In genomic region chr1:6784560-6785317, GRCh38 we compare ENCODE assay signal across 8 cellular contexts. TPM values are rescaled to one million over a fixed set of nuclear protein-coding genes. Genes with fewer than 3 reads are reported as not detected.
DNase-seq lines count a peak whose midpoint lies in the region; ATAC-seq and TF ChIP-seq lines count a peak whose summit lies in the region.

No MANE protein-coding gene starts in this region.

- TF ChIP-seq CTCF in left ventricle myocardium inferior (IDR thresholded peaks at IDR 0.05; ENCODE audit: borderline replicate concordance): peak; percentile 3
- no peak for TF ChIP-seq CTCF in upper lobe of right lung (IDR thresholded peaks at IDR 0.05)

- intact Hi-C loops in left ventricle myocardium inferior (cut with micrococcal nuclease): no loop called here
- intact Hi-C loops in posterior vena cava (cut with DNase I): no loop called here
- intact Hi-C loops in upper lobe of right lung (cut with DNase I): no loop called here

- ATAC-seq in GM18499 (IDR thresholded peaks at IDR 0.05; ENCODE audit: insufficient read depth, unreplicated experiment) (peak; percentile 74), HG02938 (IDR thresholded peaks at IDR 0.05; ENCODE audit: unreplicated experiment) (peak; percentile 81), T-helper 17 cell (peak; percentile 84), upper lobe of right lung (peak; percentile 94)

- H3K27me3 Mint-ChIP-seq in T-helper 17 cell: no peaks in the 10 kb centered on the region

- H3K4me1 ChIP-seq in left ventricle myocardium inferior (peaks cover 56% of the 10 kb centered on the region), upper lobe of right lung (peaks cover 26% of the 10 kb centered on the region)

- peak overlapping the region; percentile 79 for H3K27ac Mint-ChIP-seq in T-helper 17 cell

- peaks cover 3% of the 10 kb centered on the region for H3K36me3 Mint-ChIP-seq in T-helper 17 cell (ENCODE audit: low read depth)

- H3K27ac ChIP-seq in angular gyrus (ENCODE audit: low read depth, low read length) (peak overlapping the region; percentile 91), left ventricle myocardium inferior (replicated peaks) (peak overlapping the region; percentile 100), upper lobe of right lung (peak overlapping the region; percentile 99)

- H3K9me3 ChIP-seq in T-helper 17 cell (ENCODE audit: control insufficient read depth, low read length, poor library complexity, severe bottlenecking): no peaks in the 10 kb centered on the region
- no peaks in the 10 kb centered on the region for H3K9me3 ChIP-seq in left ventricle myocardium inferior (replicated peaks)
- no peaks in the 10 kb centered on the region for H3K9me3 ChIP-seq in upper lobe of right lung

- H3K4me3 ChIP-seq in left ventricle myocardium inferior (peak overlapping the region; percentile 94), upper lobe of right lung (peak overlapping the region; percentile 88)

- H3K36me3 ChIP-seq in left ventricle myocardium inferior (no peaks in the 10 kb centered on the region), upper lobe of right lung (no peaks in the 10 kb centered on the region)

- H3K4me1 Mint-ChIP-seq in T-helper 17 cell: peaks cover 38% of the 10 kb centered on the region

- H3K4me3 Mint-ChIP-seq in T-helper 17 cell: peak overlapping the region; percentile 93

- no peaks in the 10 kb centered on the region for H3K27me3 ChIP-seq in left ventricle myocardium inferior (ENCODE audit: low read depth)
- H3K27me3 ChIP-seq in upper lobe of right lung: no peaks in the 10 kb centered on the region

- DNase-seq in NCI-H1694 treated with DMSO at 0.1 percent for 48 hours (lab: John Stamatoyannopoulos, UW): peak; percentile 99
- DNase-seq in T-helper 17 cell: peak; percentile 97 to 99 (median 97)
- peak; percentile 100 for DNase-seq in left ventricle myocardium inferior
- peak; percentile 100 for DNase-seq in posterior vena cava (ENCODE audit: low spot score)
- peak; percentile 99 for DNase-seq in upper lobe of right lung

RNA-seq across cellular contexts. Expression of gene CAMTA1, which starts 0.5 kb away (rescaled TPM):
- total RNA-seq in T-helper 17 cell: 10 to 100 TPM; 55.3 to 69.5 TPM
- 160 TPM for total RNA-seq in left ventricle myocardium inferior
- 10 to 100 TPM; 65.1 to 76.4 TPM for total RNA-seq in posterior vena cava
- 63.4 TPM for total RNA-seq in upper lobe of right lung

Comparison
In these comparisons a context has a peak if more than half of its experiments do, and no peak if none do; other contexts are left out.
1. Peak in every context shown above with its lines: DNase-seq, ATAC-seq, H3K4me3 ChIP-seq and H3K27ac ChIP-seq.